In the genomic region with DNA sequence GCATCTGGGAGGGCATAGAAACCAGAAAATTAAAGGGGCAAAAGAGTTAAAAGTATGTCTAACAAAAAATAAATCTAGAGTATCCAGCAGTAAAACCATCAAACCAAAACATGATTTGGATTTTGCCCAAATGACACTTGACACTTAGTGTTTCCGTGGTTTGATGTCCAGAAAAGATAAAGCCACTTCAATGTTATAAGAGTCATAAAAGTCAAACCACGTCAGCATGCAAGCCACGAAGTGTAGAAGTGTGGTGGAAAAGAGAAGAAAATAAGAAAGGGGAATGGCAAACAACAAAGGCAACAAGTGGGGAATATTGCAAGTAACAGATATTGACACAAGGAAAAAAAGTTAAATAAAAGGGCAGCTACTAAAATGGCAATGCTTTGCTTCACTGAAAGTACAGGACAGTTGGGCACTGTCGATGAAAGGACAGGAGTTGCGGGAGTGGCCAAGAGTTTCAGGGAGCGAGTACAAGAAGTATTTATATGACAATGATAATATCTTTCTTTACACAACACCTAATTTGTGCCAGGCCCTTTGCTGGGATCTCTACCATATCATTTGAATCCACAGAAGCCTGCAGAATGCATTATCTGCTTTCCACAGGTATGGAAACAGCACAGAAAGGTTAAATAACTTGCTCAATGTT, we compare ENCODE assay signal across 1 cellular context.
TF ChIP-seq lines count a peak whose summit lies in the region.

No MANE protein-coding gene starts in this region.

TF ChIP-seq in K562, 482 proteins besides CTCF, POLR2A, EP300 and RAD21 (continued from another document and continues in another):
- TF ChIP-seq CCNT2 (IDR thresholded peaks at IDR 0.05; ENCODE audit: borderline replicate concordance, extremely low read depth, insufficient read length, low read depth, low read length): no peak
- no peak for TF ChIP-seq YBX1 (IDR thresholded peaks at IDR 0.05)
- no peak for TF ChIP-seq FUS (optimal IDR thresholded peaks at IDR 0.05; ENCODE audit: low read depth, low read length)
- TF ChIP-seq XRCC3 (IDR thresholded peaks at IDR 0.05): no peak
- no peak for TF ChIP-seq ZFP30 (CRISPR knock-in tag; IDR thresholded peaks at IDR 0.05; ENCODE audit: borderline replicate concordance)
- TF ChIP-seq, protein P1, sequence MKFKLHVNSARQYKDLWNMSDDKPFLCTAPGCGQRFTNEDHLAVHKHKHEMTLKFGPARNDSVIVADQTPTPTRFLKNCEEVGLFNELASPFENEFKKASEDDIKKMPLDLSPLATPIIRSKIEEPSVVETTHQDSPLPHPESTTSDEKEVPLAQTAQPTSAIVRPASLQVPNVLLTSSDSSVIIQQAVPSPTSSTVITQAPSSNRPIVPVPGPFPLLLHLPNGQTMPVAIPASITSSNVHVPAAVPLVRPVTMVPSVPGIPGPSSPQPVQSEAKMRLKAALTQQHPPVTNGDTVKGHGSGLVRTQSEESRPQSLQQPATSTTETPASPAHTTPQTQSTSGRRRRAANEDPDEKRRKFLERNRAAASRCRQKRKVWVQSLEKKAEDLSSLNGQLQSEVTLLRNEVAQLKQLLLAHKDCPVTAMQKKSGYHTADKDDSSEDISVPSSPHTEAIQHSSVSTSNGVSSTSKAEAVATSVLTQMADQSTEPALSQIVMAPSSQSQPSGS (CRISPR knock-in tag; IDR thresholded peaks at IDR 0.05): no peak
- TF ChIP-seq ZNF212 (CRISPR knock-in tag; IDR thresholded peaks at IDR 0.05): no peak
- no peak for TF ChIP-seq CBFB (CRISPR knock-in tag; IDR thresholded peaks at IDR 0.05)
- TF ChIP-seq TCF3 (CRISPR knock-in tag; IDR thresholded peaks at IDR 0.05): peak; percentile 32; the same call in 1 of the 2 replicates
- TF ChIP-seq, protein P2, sequence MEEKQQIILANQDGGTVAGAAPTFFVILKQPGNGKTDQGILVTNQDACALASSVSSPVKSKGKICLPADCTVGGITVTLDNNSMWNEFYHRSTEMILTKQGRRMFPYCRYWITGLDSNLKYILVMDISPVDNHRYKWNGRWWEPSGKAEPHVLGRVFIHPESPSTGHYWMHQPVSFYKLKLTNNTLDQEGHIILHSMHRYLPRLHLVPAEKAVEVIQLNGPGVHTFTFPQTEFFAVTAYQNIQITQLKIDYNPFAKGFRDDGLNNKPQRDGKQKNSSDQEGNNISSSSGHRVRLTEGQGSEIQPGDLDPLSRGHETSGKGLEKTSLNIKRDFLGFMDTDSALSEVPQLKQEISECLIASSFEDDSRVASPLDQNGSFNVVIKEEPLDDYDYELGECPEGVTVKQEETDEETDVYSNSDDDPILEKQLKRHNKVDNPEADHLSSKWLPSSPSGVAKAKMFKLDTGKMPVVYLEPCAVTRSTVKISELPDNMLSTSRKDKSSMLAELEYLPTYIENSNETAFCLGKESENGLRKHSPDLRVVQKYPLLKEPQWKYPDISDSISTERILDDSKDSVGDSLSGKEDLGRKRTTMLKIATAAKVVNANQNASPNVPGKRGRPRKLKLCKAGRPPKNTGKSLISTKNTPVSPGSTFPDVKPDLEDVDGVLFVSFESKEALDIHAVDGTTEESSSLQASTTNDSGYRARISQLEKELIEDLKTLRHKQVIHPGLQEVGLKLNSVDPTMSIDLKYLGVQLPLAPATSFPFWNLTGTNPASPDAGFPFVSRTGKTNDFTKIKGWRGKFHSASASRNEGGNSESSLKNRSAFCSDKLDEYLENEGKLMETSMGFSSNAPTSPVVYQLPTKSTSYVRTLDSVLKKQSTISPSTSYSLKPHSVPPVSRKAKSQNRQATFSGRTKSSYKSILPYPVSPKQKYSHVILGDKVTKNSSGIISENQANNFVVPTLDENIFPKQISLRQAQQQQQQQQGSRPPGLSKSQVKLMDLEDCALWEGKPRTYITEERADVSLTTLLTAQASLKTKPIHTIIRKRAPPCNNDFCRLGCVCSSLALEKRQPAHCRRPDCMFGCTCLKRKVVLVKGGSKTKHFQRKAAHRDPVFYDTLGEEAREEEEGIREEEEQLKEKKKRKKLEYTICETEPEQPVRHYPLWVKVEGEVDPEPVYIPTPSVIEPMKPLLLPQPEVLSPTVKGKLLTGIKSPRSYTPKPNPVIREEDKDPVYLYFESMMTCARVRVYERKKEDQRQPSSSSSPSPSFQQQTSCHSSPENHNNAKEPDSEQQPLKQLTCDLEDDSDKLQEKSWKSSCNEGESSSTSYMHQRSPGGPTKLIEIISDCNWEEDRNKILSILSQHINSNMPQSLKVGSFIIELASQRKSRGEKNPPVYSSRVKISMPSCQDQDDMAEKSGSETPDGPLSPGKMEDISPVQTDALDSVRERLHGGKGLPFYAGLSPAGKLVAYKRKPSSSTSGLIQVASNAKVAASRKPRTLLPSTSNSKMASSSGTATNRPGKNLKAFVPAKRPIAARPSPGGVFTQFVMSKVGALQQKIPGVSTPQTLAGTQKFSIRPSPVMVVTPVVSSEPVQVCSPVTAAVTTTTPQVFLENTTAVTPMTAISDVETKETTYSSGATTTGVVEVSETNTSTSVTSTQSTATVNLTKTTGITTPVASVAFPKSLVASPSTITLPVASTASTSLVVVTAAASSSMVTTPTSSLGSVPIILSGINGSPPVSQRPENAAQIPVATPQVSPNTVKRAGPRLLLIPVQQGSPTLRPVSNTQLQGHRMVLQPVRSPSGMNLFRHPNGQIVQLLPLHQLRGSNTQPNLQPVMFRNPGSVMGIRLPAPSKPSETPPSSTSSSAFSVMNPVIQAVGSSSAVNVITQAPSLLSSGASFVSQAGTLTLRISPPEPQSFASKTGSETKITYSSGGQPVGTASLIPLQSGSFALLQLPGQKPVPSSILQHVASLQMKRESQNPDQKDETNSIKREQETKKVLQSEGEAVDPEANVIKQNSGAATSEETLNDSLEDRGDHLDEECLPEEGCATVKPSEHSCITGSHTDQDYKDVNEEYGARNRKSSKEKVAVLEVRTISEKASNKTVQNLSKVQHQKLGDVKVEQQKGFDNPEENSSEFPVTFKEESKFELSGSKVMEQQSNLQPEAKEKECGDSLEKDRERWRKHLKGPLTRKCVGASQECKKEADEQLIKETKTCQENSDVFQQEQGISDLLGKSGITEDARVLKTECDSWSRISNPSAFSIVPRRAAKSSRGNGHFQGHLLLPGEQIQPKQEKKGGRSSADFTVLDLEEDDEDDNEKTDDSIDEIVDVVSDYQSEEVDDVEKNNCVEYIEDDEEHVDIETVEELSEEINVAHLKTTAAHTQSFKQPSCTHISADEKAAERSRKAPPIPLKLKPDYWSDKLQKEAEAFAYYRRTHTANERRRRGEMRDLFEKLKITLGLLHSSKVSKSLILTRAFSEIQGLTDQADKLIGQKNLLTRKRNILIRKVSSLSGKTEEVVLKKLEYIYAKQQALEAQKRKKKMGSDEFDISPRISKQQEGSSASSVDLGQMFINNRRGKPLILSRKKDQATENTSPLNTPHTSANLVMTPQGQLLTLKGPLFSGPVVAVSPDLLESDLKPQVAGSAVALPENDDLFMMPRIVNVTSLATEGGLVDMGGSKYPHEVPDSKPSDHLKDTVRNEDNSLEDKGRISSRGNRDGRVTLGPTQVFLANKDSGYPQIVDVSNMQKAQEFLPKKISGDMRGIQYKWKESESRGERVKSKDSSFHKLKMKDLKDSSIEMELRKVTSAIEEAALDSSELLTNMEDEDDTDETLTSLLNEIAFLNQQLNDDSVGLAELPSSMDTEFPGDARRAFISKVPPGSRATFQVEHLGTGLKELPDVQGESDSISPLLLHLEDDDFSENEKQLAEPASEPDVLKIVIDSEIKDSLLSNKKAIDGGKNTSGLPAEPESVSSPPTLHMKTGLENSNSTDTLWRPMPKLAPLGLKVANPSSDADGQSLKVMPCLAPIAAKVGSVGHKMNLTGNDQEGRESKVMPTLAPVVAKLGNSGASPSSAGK (IDR thresholded peaks at IDR 0.05): peak; percentile 48
- TF ChIP-seq KHSRP (IDR thresholded peaks at IDR 0.05): no peak
- no peak for TF ChIP-seq NR3C1 (CRISPR knock-in tag; IDR thresholded peaks at IDR 0.05)
- TF ChIP-seq CEBPG (CRISPR knock-in tag; IDR thresholded peaks at IDR 0.05): no peak
- TF ChIP-seq CEBPG (tag; conservative IDR thresholded peaks at IDR 0.05 in 1 of 2, IDR thresholded peaks at IDR 0.05 in 1 of 2): no peak
- no peak for TF ChIP-seq ZNF408 (CRISPR knock-in tag; IDR thresholded peaks at IDR 0.05; ENCODE audit: low read depth)
- TF ChIP-seq, protein P3, sequence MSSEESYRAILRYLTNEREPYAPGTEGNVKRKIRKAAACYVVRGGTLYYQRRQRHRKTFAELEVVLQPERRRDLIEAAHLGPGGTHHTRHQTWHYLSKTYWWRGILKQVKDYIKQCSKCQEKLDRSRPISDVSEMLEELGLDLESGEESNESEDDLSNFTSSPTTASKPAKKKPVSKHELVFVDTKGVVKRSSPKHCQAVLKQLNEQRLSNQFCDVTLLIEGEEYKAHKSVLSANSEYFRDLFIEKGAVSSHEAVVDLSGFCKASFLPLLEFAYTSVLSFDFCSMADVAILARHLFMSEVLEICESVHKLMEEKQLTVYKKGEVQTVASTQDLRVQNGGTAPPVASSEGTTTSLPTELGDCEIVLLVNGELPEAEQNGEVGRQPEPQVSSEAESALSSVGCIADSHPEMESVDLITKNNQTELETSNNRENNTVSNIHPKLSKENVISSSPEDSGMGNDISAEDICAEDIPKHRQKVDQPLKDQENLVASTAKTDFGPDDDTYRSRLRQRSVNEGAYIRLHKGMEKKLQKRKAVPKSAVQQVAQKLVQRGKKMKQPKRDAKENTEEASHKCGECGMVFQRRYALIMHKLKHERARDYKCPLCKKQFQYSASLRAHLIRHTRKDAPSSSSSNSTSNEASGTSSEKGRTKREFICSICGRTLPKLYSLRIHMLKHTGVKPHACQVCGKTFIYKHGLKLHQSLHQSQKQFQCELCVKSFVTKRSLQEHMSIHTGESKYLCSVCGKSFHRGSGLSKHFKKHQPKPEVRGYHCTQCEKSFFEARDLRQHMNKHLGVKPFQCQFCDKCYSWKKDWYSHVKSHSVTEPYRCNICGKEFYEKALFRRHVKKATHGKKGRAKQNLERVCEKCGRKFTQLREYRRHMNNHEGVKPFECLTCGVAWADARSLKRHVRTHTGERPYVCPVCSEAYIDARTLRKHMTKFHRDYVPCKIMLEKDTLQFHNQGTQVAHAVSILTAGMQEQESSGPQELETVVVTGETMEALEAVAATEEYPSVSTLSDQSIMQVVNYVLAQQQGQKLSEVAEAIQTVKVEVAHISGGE (CRISPR knock-in tag; IDR thresholded peaks at IDR 0.05): no peak
- TF ChIP-seq, protein P4, sequence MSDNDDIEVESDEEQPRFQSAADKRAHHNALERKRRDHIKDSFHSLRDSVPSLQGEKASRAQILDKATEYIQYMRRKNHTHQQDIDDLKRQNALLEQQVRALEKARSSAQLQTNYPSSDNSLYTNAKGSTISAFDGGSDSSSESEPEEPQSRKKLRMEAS (CRISPR knock-in tag; IDR thresholded peaks at IDR 0.05): no peak
- TF ChIP-seq BACH1 (tag; IDR thresholded peaks at IDR 0.05): no peak
- TF ChIP-seq IFI16 (CRISPR knock-in tag; IDR thresholded peaks at IDR 0.05): no peak
- TF ChIP-seq RFX5 (IDR thresholded peaks at IDR 0.05; ENCODE audit: low read depth, low read length): no peak
- TF ChIP-seq CHCHD3 (CRISPR knock-in tag; IDR thresholded peaks at IDR 0.05): no peak
- TF ChIP-seq KAT7 (CRISPR knock-in tag; IDR thresholded peaks at IDR 0.05; ENCODE audit: borderline replicate concordance): no peak
- 0 out of 2 replicates have a peak, but pooled peaks have one; percentile 5 for TF ChIP-seq FOSL1 (tag; conservative IDR thresholded peaks at IDR 0.05)
- TF ChIP-seq SP1 (CRISPR knock-in tag; IDR thresholded peaks at IDR 0.05): peak; percentile 4; the same call in 1 of the 2 replicates
- no peak for TF ChIP-seq ZNF699 (CRISPR knock-in tag; IDR thresholded peaks at IDR 0.05; ENCODE audit: insufficient replicate concordance)
- TF ChIP-seq, protein P5, sequence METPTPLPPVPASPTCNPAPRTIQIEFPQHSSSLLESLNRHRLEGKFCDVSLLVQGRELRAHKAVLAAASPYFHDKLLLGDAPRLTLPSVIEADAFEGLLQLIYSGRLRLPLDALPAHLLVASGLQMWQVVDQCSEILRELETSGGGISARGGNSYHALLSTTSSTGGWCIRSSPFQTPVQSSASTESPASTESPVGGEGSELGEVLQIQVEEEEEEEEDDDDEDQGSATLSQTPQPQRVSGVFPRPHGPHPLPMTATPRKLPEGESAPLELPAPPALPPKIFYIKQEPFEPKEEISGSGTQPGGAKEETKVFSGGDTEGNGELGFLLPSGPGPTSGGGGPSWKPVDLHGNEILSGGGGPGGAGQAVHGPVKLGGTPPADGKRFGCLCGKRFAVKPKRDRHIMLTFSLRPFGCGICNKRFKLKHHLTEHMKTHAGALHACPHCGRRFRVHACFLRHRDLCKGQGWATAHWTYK (CRISPR knock-in tag; IDR thresholded peaks at IDR 0.05): peak; percentile 74; the same call in 1 of the 2 replicates
- peak; percentile 28 for TF ChIP-seq MEIS2 (IDR thresholded peaks at IDR 0.05; ENCODE audit: partially characterized antibody)
- TF ChIP-seq TCF7 (IDR thresholded peaks at IDR 0.05; ENCODE audit: borderline replicate concordance): no peak
- no peak for TF ChIP-seq ZNF778 (CRISPR knock-in tag; IDR thresholded peaks at IDR 0.05)
- no peak for TF ChIP-seq SIN3A (IDR thresholded peaks at IDR 0.05; ENCODE audit: borderline replicate concordance in 2 of 2, control insufficient read depth in 1 of 2, low read depth in 2 of 2, low read length in 2 of 2)
- TF ChIP-seq SMAD3 (CRISPR knock-in tag; conservative IDR thresholded peaks at IDR 0.05): no peak
- no peak for TF ChIP-seq PRMT5 (CRISPR knock-in tag; IDR thresholded peaks at IDR 0.05)
- TF ChIP-seq SRSF3 (IDR thresholded peaks at IDR 0.05; ENCODE audit: insufficient read depth, low read length): no peak
- TF ChIP-seq, protein P6, sequence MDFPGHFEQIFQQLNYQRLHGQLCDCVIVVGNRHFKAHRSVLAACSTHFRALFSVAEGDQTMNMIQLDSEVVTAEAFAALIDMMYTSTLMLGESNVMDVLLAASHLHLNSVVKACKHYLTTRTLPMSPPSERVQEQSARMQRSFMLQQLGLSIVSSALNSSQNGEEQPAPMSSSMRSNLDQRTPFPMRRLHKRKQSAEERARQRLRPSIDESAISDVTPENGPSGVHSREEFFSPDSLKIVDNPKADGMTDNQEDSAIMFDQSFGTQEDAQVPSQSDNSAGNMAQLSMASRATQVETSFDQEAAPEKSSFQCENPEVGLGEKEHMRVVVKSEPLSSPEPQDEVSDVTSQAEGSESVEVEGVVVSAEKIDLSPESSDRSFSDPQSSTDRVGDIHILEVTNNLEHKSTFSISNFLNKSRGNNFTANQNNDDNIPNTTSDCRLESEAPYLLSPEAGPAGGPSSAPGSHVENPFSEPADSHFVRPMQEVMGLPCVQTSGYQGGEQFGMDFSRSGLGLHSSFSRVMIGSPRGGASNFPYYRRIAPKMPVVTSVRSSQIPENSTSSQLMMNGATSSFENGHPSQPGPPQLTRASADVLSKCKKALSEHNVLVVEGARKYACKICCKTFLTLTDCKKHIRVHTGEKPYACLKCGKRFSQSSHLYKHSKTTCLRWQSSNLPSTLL (IDR thresholded peaks at IDR 0.05): no peak
- TF ChIP-seq RCOR1 (IDR thresholded peaks at IDR 0.05; ENCODE audit: borderline replicate concordance in 1 of 2, low read depth in 2 of 2, low read length in 2 of 2): peak in 1 of 2 experiments; percentile 85; a peak in 2 of 4 replicates
- TF ChIP-seq ZNF717 (CRISPR knock-in tag; IDR thresholded peaks at IDR 0.05): no peak
